Comparison of ENCODE assay signal across 1 cellular context in the genomic region with DNA sequence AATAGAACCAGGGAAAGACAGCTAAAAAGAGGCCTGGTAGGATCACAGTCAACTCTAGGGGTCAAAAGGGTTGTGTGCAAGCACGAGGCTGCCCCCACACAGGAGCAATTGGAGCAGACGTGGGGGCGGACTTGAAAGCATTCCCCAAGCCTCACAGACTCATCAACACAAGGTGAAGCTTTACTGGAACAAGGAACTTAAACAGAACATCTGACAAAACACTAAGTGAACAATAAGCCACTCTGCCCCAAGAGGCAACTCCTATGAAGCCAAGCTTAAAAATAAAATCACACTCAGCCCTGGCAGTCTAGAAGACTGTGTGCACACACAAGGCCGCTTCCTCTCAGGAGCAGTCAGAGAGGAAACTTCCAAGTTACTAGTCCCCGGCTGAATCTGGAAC.
TF ChIP-seq lines count a peak whose summit lies in the region.

No MANE protein-coding gene starts in this region.

TF ChIP-seq in HepG2, 621 proteins besides CTCF, POLR2A, EP300 and RAD21 (continued from another document and continues in another):
- 0 out of 2 replicates have a peak, but pooled peaks have one; percentile 25 for TF ChIP-seq PAXIP1 (CRISPR knock-in tag; conservative IDR thresholded peaks at IDR 0.05)
- peak; percentile 42 for TF ChIP-seq SKI (IDR thresholded peaks at IDR 0.05; ENCODE audit: partially characterized antibody)
- no peak for TF ChIP-seq SIX1 (CRISPR knock-in tag; IDR thresholded peaks at IDR 0.05; ENCODE audit: borderline replicate concordance)
- no peak for TF ChIP-seq ZNF841 (CRISPR knock-in tag; IDR thresholded peaks at IDR 0.05; ENCODE audit: borderline replicate concordance)
- no peak for TF ChIP-seq ISL2 (CRISPR knock-in tag; IDR thresholded peaks at IDR 0.05)
- TF ChIP-seq, protein P1, sequence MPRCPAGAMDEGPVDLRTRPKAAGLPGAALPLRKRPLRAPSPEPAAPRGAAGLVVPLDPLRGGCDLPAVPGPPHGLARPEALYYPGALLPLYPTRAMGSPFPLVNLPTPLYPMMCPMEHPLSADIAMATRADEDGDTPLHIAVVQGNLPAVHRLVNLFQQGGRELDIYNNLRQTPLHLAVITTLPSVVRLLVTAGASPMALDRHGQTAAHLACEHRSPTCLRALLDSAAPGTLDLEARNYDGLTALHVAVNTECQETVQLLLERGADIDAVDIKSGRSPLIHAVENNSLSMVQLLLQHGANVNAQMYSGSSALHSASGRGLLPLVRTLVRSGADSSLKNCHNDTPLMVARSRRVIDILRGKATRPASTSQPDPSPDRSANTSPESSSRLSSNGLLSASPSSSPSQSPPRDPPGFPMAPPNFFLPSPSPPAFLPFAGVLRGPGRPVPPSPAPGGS (CRISPR knock-in tag; IDR thresholded peaks at IDR 0.05), result no peak
- TF ChIP-seq TCF7 (IDR thresholded peaks at IDR 0.05; ENCODE audit: low read depth), result peak; percentile 31; the same call in 1 of the 2 replicates
- no peak for TF ChIP-seq RCOR2 (CRISPR knock-in tag; IDR thresholded peaks at IDR 0.05)
- TF ChIP-seq ZBTB14 (CRISPR knock-in tag; IDR thresholded peaks at IDR 0.05), result no peak
- peak; percentile 17; the same call in 1 of the 2 replicates for TF ChIP-seq MYC (CRISPR knock-in tag; IDR thresholded peaks at IDR 0.05; ENCODE audit: borderline replicate concordance)
- TF ChIP-seq, protein P2, sequence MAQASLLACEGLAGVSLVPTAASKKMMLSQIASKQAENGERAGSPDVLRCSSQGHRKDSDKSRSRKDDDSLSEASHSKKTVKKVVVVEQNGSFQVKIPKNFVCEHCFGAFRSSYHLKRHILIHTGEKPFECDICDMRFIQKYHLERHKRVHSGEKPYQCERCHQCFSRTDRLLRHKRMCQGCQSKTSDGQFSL (CRISPR knock-in tag; IDR thresholded peaks at IDR 0.05), result no peak
- TF ChIP-seq, protein P3, sequence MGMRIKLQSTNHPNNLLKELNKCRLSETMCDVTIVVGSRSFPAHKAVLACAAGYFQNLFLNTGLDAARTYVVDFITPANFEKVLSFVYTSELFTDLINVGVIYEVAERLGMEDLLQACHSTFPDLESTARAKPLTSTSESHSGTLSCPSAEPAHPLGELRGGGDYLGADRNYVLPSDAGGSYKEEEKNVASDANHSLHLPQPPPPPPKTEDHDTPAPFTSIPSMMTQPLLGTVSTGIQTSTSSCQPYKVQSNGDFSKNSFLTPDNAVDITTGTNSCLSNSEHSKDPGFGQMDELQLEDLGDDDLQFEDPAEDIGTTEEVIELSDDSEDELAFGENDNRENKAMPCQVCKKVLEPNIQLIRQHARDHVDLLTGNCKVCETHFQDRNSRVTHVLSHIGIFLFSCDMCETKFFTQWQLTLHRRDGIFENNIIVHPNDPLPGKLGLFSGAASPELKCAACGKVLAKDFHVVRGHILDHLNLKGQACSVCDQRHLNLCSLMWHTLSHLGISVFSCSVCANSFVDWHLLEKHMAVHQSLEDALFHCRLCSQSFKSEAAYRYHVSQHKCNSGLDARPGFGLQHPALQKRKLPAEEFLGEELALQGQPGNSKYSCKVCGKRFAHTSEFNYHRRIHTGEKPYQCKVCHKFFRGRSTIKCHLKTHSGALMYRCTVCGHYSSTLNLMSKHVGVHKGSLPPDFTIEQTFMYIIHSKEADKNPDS (CRISPR knock-in tag; IDR thresholded peaks at IDR 0.05), result no peak
- TF ChIP-seq NR2F1 (CRISPR knock-in tag; IDR thresholded peaks at IDR 0.05), result peak in 1 of 2 experiments; percentile 49; a peak in 1 of 4 replicates
- TF ChIP-seq ATF2 (CRISPR knock-in tag; IDR thresholded peaks at IDR 0.05), result peak; percentile 31; the same call in 1 of the 2 replicates
- TF ChIP-seq ZNF234 (CRISPR knock-in tag; conservative IDR thresholded peaks at IDR 0.05), result no peak
- no peak for TF ChIP-seq ZNF782 (CRISPR knock-in tag; IDR thresholded peaks at IDR 0.05; ENCODE audit: borderline replicate concordance)
- 0 out of 2 replicates have a peak, but pooled peaks have one; percentile 12 for TF ChIP-seq ELF3 (CRISPR knock-in tag; IDR thresholded peaks at IDR 0.05)
- TF ChIP-seq, protein P4, sequence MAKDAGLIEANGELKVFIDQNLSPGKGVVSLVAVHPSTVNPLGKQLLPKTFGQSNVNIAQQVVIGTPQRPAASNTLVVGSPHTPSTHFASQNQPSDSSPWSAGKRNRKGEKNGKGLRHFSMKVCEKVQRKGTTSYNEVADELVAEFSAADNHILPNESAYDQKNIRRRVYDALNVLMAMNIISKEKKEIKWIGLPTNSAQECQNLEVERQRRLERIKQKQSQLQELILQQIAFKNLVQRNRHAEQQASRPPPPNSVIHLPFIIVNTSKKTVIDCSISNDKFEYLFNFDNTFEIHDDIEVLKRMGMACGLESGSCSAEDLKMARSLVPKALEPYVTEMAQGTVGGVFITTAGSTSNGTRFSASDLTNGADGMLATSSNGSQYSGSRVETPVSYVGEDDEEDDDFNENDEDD (CRISPR knock-in tag; IDR thresholded peaks at IDR 0.05; ENCODE audit: borderline replicate concordance), result no peak
- TF ChIP-seq SALL1 (CRISPR knock-in tag; IDR thresholded peaks at IDR 0.05), result peak; percentile 51; the same call in 1 of the 2 replicates
- TF ChIP-seq PRDM10 (CRISPR knock-in tag; IDR thresholded peaks at IDR 0.05; ENCODE audit: low read depth), result no peak
- TF ChIP-seq, protein P5, sequence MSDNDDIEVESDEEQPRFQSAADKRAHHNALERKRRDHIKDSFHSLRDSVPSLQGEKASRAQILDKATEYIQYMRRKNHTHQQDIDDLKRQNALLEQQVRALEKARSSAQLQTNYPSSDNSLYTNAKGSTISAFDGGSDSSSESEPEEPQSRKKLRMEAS (IDR thresholded peaks at IDR 0.05), result peak; percentile 75
- TF ChIP-seq SOX5 (CRISPR knock-in tag; IDR thresholded peaks at IDR 0.05; ENCODE audit: borderline replicate concordance), result 0 out of 2 replicates have a peak, but pooled peaks have one; percentile 32
- 0 out of 2 replicates have a peak, but pooled peaks have one; percentile 20 for TF ChIP-seq FOSL2 (CRISPR knock-in tag; IDR thresholded peaks at IDR 0.05)
- no peak for TF ChIP-seq ZNF224 (CRISPR knock-in tag; IDR thresholded peaks at IDR 0.05)
- no peak for TF ChIP-seq HHEX (CRISPR knock-in tag; IDR thresholded peaks at IDR 0.05)
- TF ChIP-seq, protein P6, sequence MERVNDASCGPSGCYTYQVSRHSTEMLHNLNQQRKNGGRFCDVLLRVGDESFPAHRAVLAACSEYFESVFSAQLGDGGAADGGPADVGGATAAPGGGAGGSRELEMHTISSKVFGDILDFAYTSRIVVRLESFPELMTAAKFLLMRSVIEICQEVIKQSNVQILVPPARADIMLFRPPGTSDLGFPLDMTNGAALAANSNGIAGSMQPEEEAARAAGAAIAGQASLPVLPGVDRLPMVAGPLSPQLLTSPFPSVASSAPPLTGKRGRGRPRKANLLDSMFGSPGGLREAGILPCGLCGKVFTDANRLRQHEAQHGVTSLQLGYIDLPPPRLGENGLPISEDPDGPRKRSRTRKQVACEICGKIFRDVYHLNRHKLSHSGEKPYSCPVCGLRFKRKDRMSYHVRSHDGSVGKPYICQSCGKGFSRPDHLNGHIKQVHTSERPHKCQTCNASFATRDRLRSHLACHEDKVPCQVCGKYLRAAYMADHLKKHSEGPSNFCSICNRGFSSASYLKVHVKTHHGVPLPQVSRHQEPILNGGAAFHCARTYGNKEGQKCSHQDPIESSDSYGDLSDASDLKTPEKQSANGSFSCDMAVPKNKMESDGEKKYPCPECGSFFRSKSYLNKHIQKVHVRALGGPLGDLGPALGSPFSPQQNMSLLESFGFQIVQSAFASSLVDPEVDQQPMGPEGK (CRISPR knock-in tag; IDR thresholded peaks at IDR 0.05), result peak; percentile 79
- TF ChIP-seq ZFP36 (IDR thresholded peaks at IDR 0.05; ENCODE audit: borderline replicate concordance, low read depth, low read length, partially characterized antibody), result no peak
- TF ChIP-seq, protein P7, sequence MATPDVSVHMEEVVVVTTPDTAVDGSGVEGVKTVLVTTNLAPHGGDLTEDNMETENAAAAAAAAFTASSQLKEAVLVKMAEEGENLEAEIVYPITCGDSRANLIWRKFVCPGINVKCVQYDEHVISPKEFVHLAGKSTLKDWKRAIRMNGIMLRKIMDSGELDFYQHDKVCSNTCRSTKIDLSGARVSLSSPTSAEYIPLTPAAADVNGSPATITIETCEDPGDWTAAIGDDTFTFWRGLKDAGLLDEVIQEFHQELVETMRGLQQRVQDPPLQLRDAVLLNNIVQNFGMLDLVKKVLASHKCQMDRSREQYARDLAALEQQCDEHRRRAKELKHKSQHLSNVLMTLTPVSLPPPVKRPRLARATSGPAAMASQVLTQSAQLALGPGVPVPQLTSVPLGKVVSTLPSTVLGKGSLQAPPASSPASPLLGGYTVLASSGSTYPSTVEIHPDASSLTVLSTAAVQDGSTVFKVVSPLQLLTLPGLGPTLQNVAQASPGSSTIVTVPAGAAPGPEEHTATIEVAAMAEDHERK (CRISPR knock-in tag; IDR thresholded peaks at IDR 0.05; ENCODE audit: low read depth), result no peak
- TF ChIP-seq, protein P8, sequence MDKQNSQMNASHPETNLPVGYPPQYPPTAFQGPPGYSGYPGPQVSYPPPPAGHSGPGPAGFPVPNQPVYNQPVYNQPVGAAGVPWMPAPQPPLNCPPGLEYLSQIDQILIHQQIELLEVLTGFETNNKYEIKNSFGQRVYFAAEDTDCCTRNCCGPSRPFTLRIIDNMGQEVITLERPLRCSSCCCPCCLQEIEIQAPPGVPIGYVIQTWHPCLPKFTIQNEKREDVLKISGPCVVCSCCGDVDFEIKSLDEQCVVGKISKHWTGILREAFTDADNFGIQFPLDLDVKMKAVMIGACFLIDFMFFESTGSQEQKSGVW (CRISPR knock-in tag; IDR thresholded peaks at IDR 0.05; ENCODE audit: borderline replicate concordance), result no peak
- TF ChIP-seq ZNF709 (CRISPR knock-in tag; IDR thresholded peaks at IDR 0.05), result 0 out of 2 replicates have a peak, but pooled peaks have one; percentile 2
- TF ChIP-seq FOXA3 (CRISPR knock-in tag; IDR thresholded peaks at IDR 0.05), result 0 out of 2 replicates have a peak, but pooled peaks have one; percentile 17
- 0 out of 2 replicates have a peak, but pooled peaks have one; percentile 30 for TF ChIP-seq BCL6 (CRISPR knock-in tag; IDR thresholded peaks at IDR 0.05)
